Comparison of ENCODE assay signal across 12 cellular contexts in the genomic region with DNA sequence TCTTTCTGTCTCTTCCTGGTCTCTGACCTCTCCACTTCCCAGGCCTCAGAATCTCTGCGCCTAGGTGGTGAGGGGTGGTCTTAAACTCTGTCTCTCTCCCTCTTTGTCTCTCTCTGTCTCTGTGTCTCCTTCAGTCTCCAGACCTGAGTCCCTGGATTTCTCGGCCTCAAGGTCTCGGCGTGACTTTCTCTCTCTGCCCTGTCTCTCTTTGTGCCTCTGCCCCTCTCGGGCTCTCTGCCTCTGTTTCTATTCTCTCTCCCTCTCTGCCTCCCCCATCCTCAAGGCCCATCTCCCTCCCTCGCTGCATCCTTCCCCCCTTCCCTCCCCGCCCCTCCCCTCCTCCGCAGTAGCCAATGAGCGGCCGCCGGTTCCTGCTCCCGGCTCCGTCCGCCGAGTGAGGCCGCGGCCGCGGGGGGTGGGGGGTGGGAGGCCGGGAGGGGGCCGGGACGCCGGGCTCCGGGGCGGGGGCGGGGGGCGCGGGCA. TPM values are rescaled to one million over a fixed set of nuclear protein-coding genes. Genes with fewer than 3 reads are reported as not detected.
DNase-seq lines count a peak whose midpoint lies in the region; ATAC-seq and TF ChIP-seq lines count a peak whose summit lies in the region.
"Had no signal": no experiment of that assay in that cellular context is flagged by ENCODE, and none has a peak within 500 bp of the region (broad histone marks: within the 10 kb centered on the region; RNA-seq: fewer than 3 reads in every experiment).

A gene with protein sequence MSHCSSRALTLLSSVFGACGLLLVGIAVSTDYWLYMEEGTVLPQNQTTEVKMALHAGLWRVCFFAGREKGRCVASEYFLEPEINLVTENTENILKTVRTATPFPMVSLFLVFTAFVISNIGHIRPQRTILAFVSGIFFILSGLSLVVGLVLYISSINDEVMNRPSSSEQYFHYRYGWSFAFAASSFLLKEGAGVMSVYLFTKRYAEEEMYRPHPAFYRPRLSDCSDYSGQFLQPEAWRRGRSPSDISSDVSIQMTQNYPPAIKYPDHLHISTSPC (plus strand): TSS at position 346 of the 483 bp plus-strand sequence. CDS start 3,554 bp downstream, outside the sequence.

- no peak within 1 kb of the TSS for H3K9ac ChIP-seq in skeletal muscle satellite cell (ENCODE audit: low read depth, low read length)

- no peak within 1 kb of the TSS for H3K27ac Mint-ChIP-seq in activated naive CD8-positive, alpha-beta T cell treated with anti-CD3 and anti-CD28 coated beads, Interleukin-2, amount 50 U/mL, for 24 hours

- H3K4me2 ChIP-seq in skeletal muscle satellite cell (ENCODE audit: low read length) = peak within 1 kb of the TSS; percentile 57

- H3K27me3 ChIP-seq in iPS DF 6.9 (ENCODE audit: control insufficient read depth, insufficient read depth, low read length) = peaks cover 3% of the 10 kb centered on the region; the same call in 1 of the 2 replicates
- H3K27me3 ChIP-seq in skeletal muscle satellite cell (ENCODE audit: control insufficient read depth, insufficient read depth, low read length) = peaks cover 65% of the 10 kb centered on the region
- H3K27me3 ChIP-seq in upper lobe of left lung = peaks cover 5 to 45% (median 27%) of the 10 kb centered on the region in 4 donors

- no peaks in the 10 kb centered on the region for H3K9me3 ChIP-seq in iPS DF 6.9 (ENCODE audit: control insufficient read depth, insufficient read depth, low read length)
- H3K9me3 ChIP-seq in skeletal muscle satellite cell (replicated peaks; ENCODE audit: low read length) = no peaks in the 10 kb centered on the region
- H3K9me3 ChIP-seq in upper lobe of left lung = no peaks in the 10 kb centered on the region

- peaks cover 17% of the 10 kb centered on the region for H3K4me1 Mint-ChIP-seq in activated naive CD8-positive, alpha-beta T cell treated with anti-CD3 and anti-CD28 coated beads, Interleukin-2, amount 50 U/mL, for 24 hours

- H3K36me3 Mint-ChIP-seq in activated naive CD8-positive, alpha-beta T cell treated with anti-CD3 and anti-CD28 coated beads, Interleukin-2, amount 50 U/mL, for 24 hours (ENCODE audit: low read depth) = no peaks in the 10 kb centered on the region

- peaks cover 7% of the 10 kb centered on the region; the same call in 1 of the 2 replicates for H3K4me1 ChIP-seq in iPS DF 6.9 (ENCODE audit: control insufficient read depth, insufficient read depth, low read length)
- H3K4me1 ChIP-seq in skeletal muscle satellite cell (ENCODE audit: control insufficient read depth, insufficient read depth, low read length) = peaks cover 5% of the 10 kb centered on the region
- peaks cover 8 to 33% (median 13%) of the 10 kb centered on the region in 4 donors for H3K4me1 ChIP-seq in upper lobe of left lung

- no peak for TF ChIP-seq EP300 in upper lobe of left lung (IDR thresholded peaks at IDR 0.05)

- H3K4me3 Mint-ChIP-seq in activated naive CD8-positive, alpha-beta T cell treated with anti-CD3 and anti-CD28 coated beads, Interleukin-2, amount 50 U/mL, for 24 hours = peak within 1 kb of the TSS; percentile 13

- H3K27ac ChIP-seq in iPS DF 6.9 (ENCODE audit: low read length) (no peak within 1 kb of the TSS), upper lobe of left lung (no peak within 1 kb of the TSS)
- H3K27ac ChIP-seq: 22Rv1 had no signal

- no peaks in the 10 kb centered on the region for H3K9me3 Mint-ChIP-seq in activated naive CD8-positive, alpha-beta T cell treated with anti-CD3 and anti-CD28 coated beads, Interleukin-2, amount 50 U/mL, for 24 hours

- no peak for ATAC-seq in activated naive CD8-positive, alpha-beta T cell treated with anti-CD3 and anti-CD28 coated beads, Interleukin-2, amount 50 U/mL, for 24 hours
- ATAC-seq in upper lobe of left lung (ENCODE audit: low FRiP score in 2 of 2) (no peak), HG03045 (IDR thresholded peaks at IDR 0.05; ENCODE audit: unreplicated experiment) (no peak), GM19324 (IDR thresholded peaks at IDR 0.05; ENCODE audit: low FRiP score, unreplicated experiment) (no peak)

- TF ChIP-seq POLR2A in upper lobe of left lung (IDR thresholded peaks at IDR 0.05) = no peak

- peak; percentile 17 for DNase-seq in NCI-H748 (lab: John Stamatoyannopoulos, UW; ENCODE audit: unreplicated experiment)
- no peak for DNase-seq in NCI-H748 treated with DMSO at 0.1 percent for 48 hours (lab: John Stamatoyannopoulos, UW)
- DNase-seq in activated naive CD8-positive, alpha-beta T cell treated with anti-CD3 and anti-CD28 coated beads, Interleukin-2, amount 50 U/mL, for 24 hours = no peak
- DNase-seq in iPS DF 6.9 (ENCODE audit: low read depth, low spot score) = no peak
- DNase-seq in upper lobe of left lung = no peak
- DNase-seq: activated CD4-positive, alpha-beta T cell treated with anti-CD3 and anti-CD28 coated beads, Interleukin-2, amount 50 U/mL, for 48 hours; effector CD8-positive, alpha-beta T cell had no signal

- H3K4me3 ChIP-seq in iPS DF 6.9 (ENCODE audit: low read length) = peak within 1 kb of the TSS; percentile 84
- no peak within 1 kb of the TSS for H3K4me3 ChIP-seq in skeletal muscle satellite cell (ENCODE audit: low read length)
- H3K4me3 ChIP-seq in upper lobe of left lung = no peak within 1 kb of the TSS
- H3K4me3 ChIP-seq: K562 had no signal

- H3K36me3 ChIP-seq in iPS DF 6.9 (ENCODE audit: control insufficient read depth, insufficient read depth, low read length) (no peaks in the 10 kb centered on the region), skeletal muscle satellite cell (ENCODE audit: insufficient read depth, low read length) (no peaks in the 10 kb centered on the region), upper lobe of left lung (no peaks in the 10 kb centered on the region)

- peaks cover 72% of the 10 kb centered on the region for H3K27me3 Mint-ChIP-seq in activated naive CD8-positive, alpha-beta T cell treated with anti-CD3 and anti-CD28 coated beads, Interleukin-2, amount 50 U/mL, for 24 hours

- no CpG with 5 or more reads among the region's 28 CpGs for WGBS in iPS DF 6.9 (ENCODE audit: insufficient coverage, insufficient read length)
- WGBS in upper lobe of left lung, 2 donors = 4 to 7% methylated on average over 9 to 25 of the region's 28 CpGs

- TF ChIP-seq CTCF in upper lobe of left lung (IDR thresholded peaks at IDR 0.05) = no peak

RNA-seq across cellular contexts. Expression of the gene that starts here (rescaled TPM):
- 0.22 and 0.51 TPM in 2 replicates for total RNA-seq in skeletal muscle satellite cell (2012; rRNA removed)
- total RNA-seq in upper lobe of left lung = not detected
- total RNA-seq: K562 had no signal
